ENCODE assay signal across 16 cellular contexts in the genomic region with DNA sequence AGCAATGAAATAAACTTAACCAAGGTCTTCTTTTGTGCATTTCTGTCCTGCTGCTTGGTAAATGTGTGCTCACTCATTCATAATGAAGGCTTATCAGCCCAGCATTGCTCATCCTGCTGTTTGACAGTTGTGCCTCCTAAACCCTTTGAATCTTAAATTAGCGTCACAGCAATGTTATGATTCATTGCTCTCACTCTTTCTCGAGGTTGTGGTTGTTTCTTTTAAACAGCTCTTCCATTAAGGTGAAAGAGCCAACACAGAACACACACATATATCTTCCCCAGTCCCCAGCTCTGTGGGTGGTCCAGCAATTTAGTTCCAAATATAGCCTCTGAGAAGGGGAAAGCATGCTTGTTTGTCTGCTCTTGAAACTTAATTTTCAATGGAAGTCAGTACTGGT.
A peak's percentile ranks its signal among the peaks of the same experiment; 100 is the strongest.
DNase-seq lines count a peak whose midpoint lies in the region; ATAC-seq, FAIRE-seq and TF ChIP-seq lines count a peak whose summit lies in the region.
"Had no signal": no experiment of that assay in that cellular context is flagged by ENCODE, and none has a peak within 500 bp of the region (broad histone marks: within the 10 kb centered on the region; RNA-seq: fewer than 3 reads in every experiment).

No MANE protein-coding gene starts in this region.

- H3K9me3 ChIP-seq in A673 (ENCODE audit: low read depth, low read length, poor library complexity, severe bottlenecking) (peaks cover 7% of the 10 kb centered on the region), SK-N-MC (ENCODE audit: low read depth, low read length) (no peaks in the 10 kb centered on the region), keratinocyte (ENCODE audit: control insufficient read depth, low read depth, low read length) (no peaks in the 10 kb centered on the region), psoas muscle (no peaks in the 10 kb centered on the region)
- H3K9me3 ChIP-seq: mucosa of descending colon had no signal

- H3K9ac ChIP-seq in SK-N-MC (ENCODE audit: insufficient read length) (no peak overlapping the region), keratinocyte (ENCODE audit: control insufficient read depth, extremely low read depth, insufficient read depth, low read length) (no peak overlapping the region)

- CTCF ChIA-PET in A673 (lab: Charles Lee): no interaction called here

- no peaks in the 10 kb centered on the region for H4K20me1 ChIP-seq in keratinocyte (ENCODE audit: control insufficient read depth, extremely low read depth, insufficient read depth, low read length)

- H3K4me2 ChIP-seq in keratinocyte (ENCODE audit: control insufficient read depth, extremely low read depth, insufficient read depth, low read depth, low read length): no peak overlapping the region

- DNase-seq in A673 (ENCODE audit: low spot score) (peak; percentile 87), SK-N-MC (ENCODE audit: low read depth, low spot score) (no peak), keratinocyte (ENCODE audit: low read depth, low spot score) (no peak), psoas muscle (no peak), erythroblast (lab: John Stamatoyannopoulos, UW) (no peak), T-helper 9 cell (no peak)
- DNase-seq: activated B cell treated with CpG ODN at 0.5 μM for 24 hours; activated effector memory CD4-positive, alpha-beta T cell treated with Interleukin-2 at 50 U/mL for 16 hours; hippocampal formation; mucosa of descending colon; NCI-H2171; stimulated activated CD8-positive, alpha-beta memory T cell treated with anti-CD3 and anti-CD28 coated beads, Interleukin-4, amount 100 ng/mL, for 48 hours had no signal

- intact Hi-C loops in A673 (cut with micrococcal nuclease; ENCODE audit: unreplicated experiment) (no loop called here), psoas muscle (cut with DNase I) (no loop called here)

- H3K4me3 ChIP-seq in A673 (ENCODE audit: low read depth, low read length, poor library complexity, severe bottlenecking) (no peak overlapping the region), SK-N-MC (peak overlapping the region; percentile 47; the same call in 1 of the 2 replicates), keratinocyte (ENCODE audit: control insufficient read depth in 2 of 3, extremely low read depth in 1 of 3, insufficient read depth in 2 of 3, low read depth in 1 of 3, low read length in 3 of 3) (no peak overlapping the region), psoas muscle (no peak overlapping the region)
- H3K4me3 ChIP-seq: mucosa of descending colon had no signal

- H3K4me1 ChIP-seq in A673 (ENCODE audit: insufficient read depth, low read length, poor library complexity, severe bottlenecking) (peaks cover 36% of the 10 kb centered on the region), keratinocyte (ENCODE audit: control insufficient read depth, extremely low read depth, insufficient read depth, low read length) (no peaks in the 10 kb centered on the region), psoas muscle (no peaks in the 10 kb centered on the region)

- dilution Hi-C loops in keratinocyte (cut with MboI; ENCODE audit: extremely low pct_ligation_motif_present, low sequenced_read_pairs): no loop called here

- ATAC-seq in GM18868 (IDR thresholded peaks at IDR 0.05; ENCODE audit: unreplicated experiment) (peak; percentile 70), psoas muscle (no peak), HG02973 (IDR thresholded peaks at IDR 0.05; ENCODE audit: unreplicated experiment) (no peak)
- ATAC-seq: HepG2, mucosa of descending colon, Right ventricle myocardium inferior had no signal

- TF ChIP-seq CTCF in A673 (conservative IDR thresholded peaks at IDR 0.05; ENCODE audit: low read depth, low read length): no peak
- no peak for TF ChIP-seq CTCF in keratinocyte (optimal IDR thresholded peaks at IDR 0.05 in 1 of 3, IDR thresholded peaks at IDR 0.05 in 1 of 3, conservative IDR thresholded peaks at IDR 0.05 in 1 of 3; ENCODE audit: extremely low read depth in 1 of 3, insufficient read depth in 2 of 3, low read length in 3 of 3)
- TF ChIP-seq CTCF in psoas muscle (IDR thresholded peaks at IDR 0.05): no peak

- TF ChIP-seq POLR2A in erythroblast (IDR thresholded peaks at IDR 0.05; ENCODE audit: low read length): no peak

- BruUV-seq in A673 (replicated peaks; lab: Mats Ljungman, UMichigan): no TSS peak

- POLR2A ChIA-PET in A673 (lab: Charles Lee; ENCODE audit: low non-redundant PET): interaction anchor here (0.6 kb wide), 1 partner anchor 70 kb away, joined by 4 read pairs; no protein-coding TSS in a partner anchor

- no peaks in the 10 kb centered on the region for H3K9me1 ChIP-seq in keratinocyte (ENCODE audit: control insufficient read depth, extremely low read depth, insufficient read depth, low read length)

- H3K27ac ChIP-seq in A673 (ENCODE audit: low read depth, low read length, poor library complexity, severe bottlenecking) (peak overlapping the region; percentile 14), SK-N-MC (peak overlapping the region; percentile 60; the same call in 1 of the 2 replicates), keratinocyte (ENCODE audit: control insufficient read depth, insufficient read depth, low read length) (no peak overlapping the region), psoas muscle (no peak overlapping the region)

- FAIRE-seq in keratinocyte (lab: Jason Lieb, UNC): peak; percentile 36
- FAIRE-seq: HepG2 had no signal

- no peaks in the 10 kb centered on the region for H3K36me3 ChIP-seq in A673 (ENCODE audit: insufficient read depth, low read length, poor library complexity, severe bottlenecking)
- H3K36me3 ChIP-seq in SK-N-MC (ENCODE audit: insufficient read depth, low read length): no peaks in the 10 kb centered on the region
- H3K36me3 ChIP-seq in keratinocyte (ENCODE audit: control insufficient read depth in 2 of 2, extremely low read depth in 1 of 2, insufficient read depth in 2 of 2, low read length in 2 of 2): no peaks in the 10 kb centered on the region
- H3K36me3 ChIP-seq in psoas muscle (ENCODE audit: insufficient read depth in 1 of 2, low read depth in 1 of 2): no peaks in the 10 kb centered on the region

- H3K27me3 ChIP-seq in A673 (replicated peaks; ENCODE audit: insufficient read depth, low read depth, low read length, poor library complexity): no peaks in the 10 kb centered on the region
- no peaks in the 10 kb centered on the region for H3K27me3 ChIP-seq in keratinocyte (ENCODE audit: control insufficient read depth, extremely low read depth, insufficient read depth, low read length)
- H3K27me3 ChIP-seq in psoas muscle (ENCODE audit: insufficient read depth in 3 of 3, low read length in 2 of 3): no peaks in the 10 kb centered on the region

- no peaks in the 10 kb centered on the region for H3K79me2 ChIP-seq in keratinocyte (ENCODE audit: control insufficient read depth, insufficient read depth, low read length)

- H2AFZ ChIP-seq in keratinocyte (ENCODE audit: control insufficient read depth, low read length): no peak overlapping the region

- 17 to 29% (median 26%) methylated on average over 2 of the region's 2 CpGs for WGBS in psoas muscle, 3 donors

Comparison
In these comparisons a context has a peak if more than half of its experiments do, and no peak if none do; other contexts are left out.
1. H3K27ac ChIP-seq: peak in A673 (single experiment) and SK-N-MC (single experiment); none in keratinocyte (single experiment) and psoas muscle (single experiment).